In the genomic region with DNA sequence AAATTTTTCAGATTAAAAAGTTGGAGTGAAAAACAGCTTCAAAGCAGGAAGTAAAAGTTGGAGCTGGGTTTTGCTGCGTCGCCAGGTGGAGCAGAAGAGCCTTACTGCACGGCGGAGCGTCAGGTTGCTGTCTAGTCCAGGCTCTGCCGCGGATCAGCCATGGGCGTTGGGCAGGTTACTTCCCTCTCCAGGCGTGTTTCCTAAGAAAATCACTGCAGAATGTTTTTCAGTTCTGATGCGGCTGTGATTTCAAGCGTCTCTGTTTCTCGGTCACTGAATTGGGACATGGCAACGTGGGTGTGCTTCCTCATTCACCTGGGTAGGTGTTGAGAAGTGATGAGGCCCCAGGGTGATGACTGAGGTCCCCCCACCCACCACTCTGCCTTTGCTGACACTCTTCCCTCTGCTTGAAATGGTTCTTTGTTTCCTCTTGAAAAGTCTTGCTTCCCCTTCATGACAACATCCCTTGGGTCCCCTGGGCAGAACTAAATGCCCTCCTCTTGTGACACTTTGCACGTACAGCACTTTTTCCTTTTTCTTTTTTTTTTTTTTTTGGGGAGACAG, we compare ENCODE assay signal across 8 cellular contexts. TPM values are rescaled to one million over a fixed set of nuclear protein-coding genes. Genes with fewer than 3 reads are reported as not detected.
DNase-seq lines count a peak whose midpoint lies in the region; ATAC-seq, FAIRE-seq and TF ChIP-seq lines count a peak whose summit lies in the region.

No MANE protein-coding gene starts in this region.

- H3K4me3 Mint-ChIP-seq in stimulated activated naive B cell treated with anti-CD40 and anti-IgM and Interleukin-4, amounts not matched to agents 10 μg/mL and 1 μg/mL and 100 μg/mL, for 72 hours, result peak overlapping the region; percentile 78 to 82

- no peaks in the 10 kb centered on the region for H3K9me3 ChIP-seq in colonic mucosa

- H3K4me3 ChIP-seq in colonic mucosa, result no peak overlapping the region

- no peak overlapping the region for H3K27ac ChIP-seq in colonic mucosa

- no peaks in the 10 kb centered on the region for H3K36me3 ChIP-seq in colonic mucosa

- intact Hi-C loops in colonic mucosa (cut with DNase I), result loop anchor here (5.0 kb wide), 1 partner anchor 119 kb away; no protein-coding TSS in a partner anchor

- H3K36me3 Mint-ChIP-seq in stimulated activated naive B cell treated with anti-CD40 and anti-IgM and Interleukin-4, amounts not matched to agents 10 μg/mL and 1 μg/mL and 100 μg/mL, for 72 hours, result peaks cover 32 to 66% of the 10 kb centered on the region in 2 donors

- no peak for FAIRE-seq in frontal cortex (lab: Jason Lieb, UNC)

- no peaks in the 10 kb centered on the region for H3K4me1 ChIP-seq in colonic mucosa

- ATAC-seq in stimulated activated naive B cell treated with anti-CD40 and anti-IgM and Interleukin-4, amounts not matched to agents 10 μg/mL and 1 μg/mL and 100 μg/mL, for 72 hours (replicated peaks), result peak; percentile 78 to 82
- ATAC-seq in GM18870 (IDR thresholded peaks at IDR 0.05; ENCODE audit: unreplicated experiment), result no peak
- no peak for ATAC-seq in GM21360 (IDR thresholded peaks at IDR 0.05; ENCODE audit: unreplicated experiment)

- no peaks in the 10 kb centered on the region for H3K27me3 ChIP-seq in colonic mucosa

- H3K9me3 Mint-ChIP-seq in stimulated activated naive B cell treated with anti-CD40 and anti-IgM and Interleukin-4, amounts not matched to agents 10 μg/mL and 1 μg/mL and 100 μg/mL, for 72 hours, result no peaks in the 10 kb centered on the region

- H3K4me1 Mint-ChIP-seq in stimulated activated naive B cell treated with anti-CD40 and anti-IgM and Interleukin-4, amounts not matched to agents 10 μg/mL and 1 μg/mL and 100 μg/mL, for 72 hours, result peaks cover 74 to 95% of the 10 kb centered on the region in 2 donors

- peak overlapping the region; percentile 98 for H3K27ac Mint-ChIP-seq in stimulated activated naive B cell treated with anti-CD40 and anti-IgM and Interleukin-4, amounts not matched to agents 10 μg/mL and 1 μg/mL and 100 μg/mL, for 72 hours

- H3K9ac ChIP-seq in colonic mucosa (ENCODE audit: low read depth in 2 of 2, low read length in 2 of 2), result peak overlapping the region in 1 of 2 donors; percentile 29

- H3K27me3 Mint-ChIP-seq in stimulated activated naive B cell treated with anti-CD40 and anti-IgM and Interleukin-4, amounts not matched to agents 10 μg/mL and 1 μg/mL and 100 μg/mL, for 72 hours, result no peaks in the 10 kb centered on the region

- peak; percentile 17 for TF ChIP-seq CTCF in colonic mucosa (IDR thresholded peaks at IDR 0.05)

- peak; percentile 3 to 4 for DNase-seq in SHP77 (lab: John Stamatoyannopoulos, UW)
- no peak for DNase-seq in SHP77 treated with DMSO at 0.1 percent for 48 hours (lab: John Stamatoyannopoulos, UW)
- peak; percentile 25 to 80 (median 52) for DNase-seq in T-helper 2 cell
- DNase-seq in colonic mucosa, result peak; percentile 62
- DNase-seq in stimulated activated naive B cell treated with anti-CD40 and anti-IgM and Interleukin-4, amounts not matched to agents 10 μg/mL and 1 μg/mL and 100 μg/mL, for 72 hours, result peak; percentile 88
- DNase-seq in frontal cortex (ENCODE audit: low spot score in 2 of 2), result no peak

RNA-seq across cellular contexts. Expression of a gene that starts 7.6 kb away (rescaled TPM):
- total RNA-seq in colonic mucosa (10 to 100 TPM; 13.7 to 15.4 TPM), frontal cortex (73.0 TPM)

Comparison
In these comparisons a context has a peak if more than half of its experiments do, and no peak if none do; other contexts are left out.
1. DNase-seq: peak in SHP77 (2 of 2), T-helper 2 cell (5 of 5), colonic mucosa (single experiment) and stimulated activated naive B cell treated with anti-CD40 and anti-IgM and Interleukin-4, amounts not matched to agents 10 μg/mL and 1 μg/mL and 100 μg/mL, for 72 hours (single experiment); none in SHP77 treated with DMSO at 0.1 percent for 48 hours (single experiment) and frontal cortex (0 of 2).
2. ATAC-seq: peak in stimulated activated naive B cell treated with anti-CD40 and anti-IgM and Interleukin-4, amounts not matched to agents 10 μg/mL and 1 μg/mL and 100 μg/mL, for 72 hours (2 of 2); none in GM18870 (single experiment) and GM21360 (single experiment).